Comparison of ENCODE assay signal across 9 cellular contexts in the genomic region with DNA sequence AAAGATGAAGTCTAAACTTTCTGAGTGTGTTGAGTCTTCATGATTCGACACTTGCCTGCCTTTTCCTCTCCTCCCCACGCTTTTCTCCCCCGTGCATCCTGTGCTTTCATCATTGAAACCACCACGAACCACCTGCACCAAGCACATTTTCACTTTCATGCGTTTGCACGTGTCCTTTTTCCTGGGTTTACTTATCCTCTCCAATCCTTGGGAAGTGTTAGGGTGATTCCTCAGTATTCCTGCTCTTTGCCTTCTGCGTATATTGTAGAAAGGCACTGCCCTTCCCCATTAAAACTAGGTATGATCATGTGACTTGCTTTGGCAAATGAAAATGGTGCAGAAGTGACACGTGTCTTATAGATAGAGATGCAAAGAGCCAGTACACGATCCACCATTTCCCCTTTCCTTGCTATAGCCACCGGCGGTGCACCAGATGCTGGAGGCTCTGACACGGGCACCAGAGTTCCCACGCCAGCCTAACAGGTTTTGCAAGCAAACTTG.
DNase-seq lines count a peak whose midpoint lies in the region; ATAC-seq and TF ChIP-seq lines count a peak whose summit lies in the region.
"Had no signal": no experiment of that assay in that cellular context is flagged by ENCODE, and none has a peak within 500 bp of the region (broad histone marks: within the 10 kb centered on the region; RNA-seq: fewer than 3 reads in every experiment).

No MANE protein-coding gene starts in this region.

- no peaks in the 10 kb centered on the region for H3K79me2 ChIP-seq in SK-N-SH (ENCODE audit: insufficient read depth)

- H3K27ac Mint-ChIP-seq in activated T-cell treated with anti-CD3 and anti-CD28 coated beads, Interleukin-2, amount 50 U/mL, for 72 hours = peak overlapping the region; percentile 8
- H3K27ac Mint-ChIP-seq: nephron had no signal

- no peak for TF ChIP-seq RAD21 in SK-N-SH (IDR thresholded peaks at IDR 0.05; ENCODE audit: low read length)

- peak overlapping the region; percentile 68 to 78 for H3K4me3 Mint-ChIP-seq in activated T-cell treated with anti-CD3 and anti-CD28 coated beads, Interleukin-2, amount 50 U/mL, for 72 hours
- H3K4me3 Mint-ChIP-seq: nephron had no signal

- H3K27me3 Mint-ChIP-seq in activated T-cell treated with anti-CD3 and anti-CD28 coated beads, Interleukin-2, amount 50 U/mL, for 72 hours (ENCODE audit: low read depth) = no peaks in the 10 kb centered on the region

- CTCF ChIA-PET in SK-N-SH (lab: Yijun Ruan, JAX) = interaction anchor here (0.6 to 1.6 kb wide), 2 partner anchors 27 to 53 kb away, joined by 3 to 4 read pairs; no protein-coding TSS in a partner anchor

- no peaks in the 10 kb centered on the region for H3K36me3 Mint-ChIP-seq in activated T-cell treated with anti-CD3 and anti-CD28 coated beads, Interleukin-2, amount 50 U/mL, for 72 hours (ENCODE audit: insufficient read depth in 2 of 2)

- H3K4me3 ChIP-seq in SK-N-SH (ENCODE audit: low read depth in 2 of 2, low read length in 1 of 2) (no peak overlapping the region), right atrium auricular region (no peak overlapping the region)

- H3F3A ChIP-seq in SK-N-SH (replicated peaks; ENCODE audit: insufficient read depth) = no peaks in the 10 kb centered on the region

- TF ChIP-seq CTCF in SK-N-SH (IDR thresholded peaks at IDR 0.05) = no peak
- no peak for TF ChIP-seq CTCF in right atrium auricular region (IDR thresholded peaks at IDR 0.05)

- no peaks in the 10 kb centered on the region for H3K36me3 ChIP-seq in SK-N-SH (replicated peaks in 1 of 2; ENCODE audit: control insufficient read depth in 1 of 2, insufficient read depth in 2 of 2, low read length in 1 of 2)
- H3K36me3 ChIP-seq in right atrium auricular region = no peaks in the 10 kb centered on the region

- 20% methylated on average over 13 of the region's 13 CpGs for WGBS in SK-N-SH (ENCODE audit: low lambda C conversion rate)

- no peaks in the 10 kb centered on the region for H3K9me3 Mint-ChIP-seq in activated T-cell treated with anti-CD3 and anti-CD28 coated beads, Interleukin-2, amount 50 U/mL, for 72 hours
- H3K9me3 Mint-ChIP-seq: nephron had no signal

- DNase-seq in SK-N-SH = no peak
- peak; percentile 38 to 51 for DNase-seq in activated T-cell treated with anti-CD3 and anti-CD28 coated beads, Interleukin-2, amount 50 U/mL, for 72 hours
- DNase-seq in stimulated activated naive CD8-positive, alpha-beta T cell treated with anti-CD3 and anti-CD28 coated beads, Interleukin-15, Interleukin-2, amounts not matched to agents 100 U/mL and 50 U/mL, for 24 hours = peak; percentile 42
- no peak for DNase-seq in effector CD8-positive, alpha-beta T cell (lab: John Stamatoyannopoulos, UW)
- DNase-seq in right atrium auricular region (ENCODE audit: low spot score) = no peak

- no peak for TF ChIP-seq EP300 in SK-N-SH (IDR thresholded peaks at IDR 0.05; ENCODE audit: borderline replicate concordance in 1 of 2, low read depth in 1 of 2, low read length in 1 of 2)

- H3K9me3 ChIP-seq in SK-N-SH (no peaks in the 10 kb centered on the region), right atrium auricular region (no peaks in the 10 kb centered on the region)

- H3K27ac ChIP-seq in SK-N-SH (ENCODE audit: low read depth in 2 of 2, low read length in 1 of 2) (no peak overlapping the region), right atrium auricular region (no peak overlapping the region)

- peak overlapping the region; percentile 10; the same call in 1 of the 2 replicates for H3K4me2 ChIP-seq in SK-N-SH

- no peaks in the 10 kb centered on the region; the same call in 1 of the 2 replicates for H3K27me3 ChIP-seq in SK-N-SH (ENCODE audit: insufficient read depth)
- no peaks in the 10 kb centered on the region for H3K27me3 ChIP-seq in right atrium auricular region

- no peaks in the 10 kb centered on the region for H3K4me1 ChIP-seq in SK-N-SH (ENCODE audit: control insufficient read depth in 1 of 2, insufficient read depth in 2 of 2, low read depth in 1 of 2, low read length in 1 of 2)
- no peaks in the 10 kb centered on the region for H3K4me1 ChIP-seq in right atrium auricular region

- POLR2A ChIA-PET in SK-N-SH (lab: Yijun Ruan, JAX) = no interaction called here

- H3K9ac ChIP-seq in SK-N-SH = no peak overlapping the region

- no peak overlapping the region for H2AFZ ChIP-seq in SK-N-SH (ENCODE audit: low read depth)

- H3K9me2 ChIP-seq in SK-N-SH = no peaks in the 10 kb centered on the region

- no peaks in the 10 kb centered on the region for H4K20me1 ChIP-seq in SK-N-SH (ENCODE audit: insufficient read depth)

- peaks cover 35% of the 10 kb centered on the region for H3K4me1 Mint-ChIP-seq in activated T-cell treated with anti-CD3 and anti-CD28 coated beads, Interleukin-2, amount 50 U/mL, for 72 hours (ENCODE audit: low read depth)
- H3K4me1 Mint-ChIP-seq: nephron had no signal

- ATAC-seq in SK-N-SH treated with all-trans-retinoic acid at 6 μM for 48 hours (no peak), HG03460 (IDR thresholded peaks at IDR 0.05; ENCODE audit: unreplicated experiment) (peak; percentile 44), GM21576 (IDR thresholded peaks at IDR 0.05; ENCODE audit: unreplicated experiment) (no peak)
- peak; percentile 81 to 84 for ATAC-seq in activated T-cell treated with anti-CD3 and anti-CD28 coated beads, Interleukin-2, amount 50 U/mL, for 72 hours (replicated peaks in 1 of 2)
- peak; percentile 72 for ATAC-seq in stimulated activated naive CD8-positive, alpha-beta T cell treated with anti-CD3 and anti-CD28 coated beads, Interleukin-15, Interleukin-2, amounts not matched to agents 100 U/mL and 50 U/mL, for 24 hours

TF ChIP-seq in SK-N-SH, 30 proteins besides CTCF, POLR2A, EP300 and RAD21:
- TF ChIP-seq CHD2 (IDR thresholded peaks at IDR 0.05; ENCODE audit: low read length, partially characterized antibody) (no peak), SMC3 (IDR thresholded peaks at IDR 0.05; ENCODE audit: low read depth, low read length) (no peak)
- TF ChIP-seq, protein P1, sequence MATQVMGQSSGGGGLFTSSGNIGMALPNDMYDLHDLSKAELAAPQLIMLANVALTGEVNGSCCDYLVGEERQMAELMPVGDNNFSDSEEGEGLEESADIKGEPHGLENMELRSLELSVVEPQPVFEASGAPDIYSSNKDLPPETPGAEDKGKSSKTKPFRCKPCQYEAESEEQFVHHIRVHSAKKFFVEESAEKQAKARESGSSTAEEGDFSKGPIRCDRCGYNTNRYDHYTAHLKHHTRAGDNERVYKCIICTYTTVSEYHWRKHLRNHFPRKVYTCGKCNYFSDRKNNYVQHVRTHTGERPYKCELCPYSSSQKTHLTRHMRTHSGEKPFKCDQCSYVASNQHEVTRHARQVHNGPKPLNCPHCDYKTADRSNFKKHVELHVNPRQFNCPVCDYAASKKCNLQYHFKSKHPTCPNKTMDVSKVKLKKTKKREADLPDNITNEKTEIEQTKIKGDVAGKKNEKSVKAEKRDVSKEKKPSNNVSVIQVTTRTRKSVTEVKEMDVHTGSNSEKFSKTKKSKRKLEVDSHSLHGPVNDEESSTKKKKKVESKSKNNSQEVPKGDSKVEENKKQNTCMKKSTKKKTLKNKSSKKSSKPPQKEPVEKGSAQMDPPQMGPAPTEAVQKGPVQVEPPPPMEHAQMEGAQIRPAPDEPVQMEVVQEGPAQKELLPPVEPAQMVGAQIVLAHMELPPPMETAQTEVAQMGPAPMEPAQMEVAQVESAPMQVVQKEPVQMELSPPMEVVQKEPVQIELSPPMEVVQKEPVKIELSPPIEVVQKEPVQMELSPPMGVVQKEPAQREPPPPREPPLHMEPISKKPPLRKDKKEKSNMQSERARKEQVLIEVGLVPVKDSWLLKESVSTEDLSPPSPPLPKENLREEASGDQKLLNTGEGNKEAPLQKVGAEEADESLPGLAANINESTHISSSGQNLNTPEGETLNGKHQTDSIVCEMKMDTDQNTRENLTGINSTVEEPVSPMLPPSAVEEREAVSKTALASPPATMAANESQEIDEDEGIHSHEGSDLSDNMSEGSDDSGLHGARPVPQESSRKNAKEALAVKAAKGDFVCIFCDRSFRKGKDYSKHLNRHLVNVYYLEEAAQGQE (IDR thresholded peaks at IDR 0.05; ENCODE audit: low read depth, low read length) = no peak

TF ChIP-seq in SK-N-SH treated with all-trans-retinoic acid at 6 μM for 48 hours, 23 proteins besides CTCF, POLR2A, EP300 and RAD21:
- TF ChIP-seq TOX (CRISPR knock-in tag; IDR thresholded peaks at IDR 0.05; ENCODE audit: borderline replicate concordance) (no peak), ZFP3 (CRISPR knock-in tag; IDR thresholded peaks at IDR 0.05) (no peak), GLIS3 (CRISPR knock-in tag; IDR thresholded peaks at IDR 0.05) (no peak), ISL1 (CRISPR knock-in tag; IDR thresholded peaks at IDR 0.05) (no peak)
- TF ChIP-seq, protein P2, sequence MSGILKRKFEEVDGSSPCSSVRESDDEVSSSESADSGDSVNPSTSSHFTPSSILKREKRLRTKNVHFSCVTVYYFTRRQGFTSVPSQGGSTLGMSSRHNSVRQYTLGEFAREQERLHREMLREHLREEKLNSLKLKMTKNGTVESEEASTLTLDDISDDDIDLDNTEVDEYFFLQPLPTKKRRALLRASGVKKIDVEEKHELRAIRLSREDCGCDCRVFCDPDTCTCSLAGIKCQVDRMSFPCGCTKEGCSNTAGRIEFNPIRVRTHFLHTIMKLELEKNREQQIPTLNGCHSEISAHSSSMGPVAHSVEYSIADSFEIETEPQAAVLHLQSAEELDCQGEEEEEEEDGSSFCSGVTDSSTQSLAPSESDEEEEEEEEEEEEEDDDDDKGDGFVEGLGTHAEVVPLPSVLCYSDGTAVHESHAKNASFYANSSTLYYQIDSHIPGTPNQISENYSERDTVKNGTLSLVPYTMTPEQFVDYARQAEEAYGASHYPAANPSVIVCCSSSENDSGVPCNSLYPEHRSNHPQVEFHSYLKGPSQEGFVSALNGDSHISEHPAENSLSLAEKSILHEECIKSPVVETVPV (CRISPR knock-in tag; IDR thresholded peaks at IDR 0.05) = no peak

Comparison
In these comparisons a context has a peak if more than half of its experiments do, and no peak if none do; other contexts are left out.
1. DNase-seq: peak in activated T-cell treated with anti-CD3 and anti-CD28 coated beads, Interleukin-2, amount 50 U/mL, for 72 hours (2 of 2) and stimulated activated naive CD8-positive, alpha-beta T cell treated with anti-CD3 and anti-CD28 coated beads, Interleukin-15, Interleukin-2, amounts not matched to agents 100 U/mL and 50 U/mL, for 24 hours (single experiment); none in SK-N-SH (single experiment), effector CD8-positive, alpha-beta T cell (single experiment) and right atrium auricular region (single experiment).
2. ATAC-seq: peak in HG03460 (single experiment), activated T-cell treated with anti-CD3 and anti-CD28 coated beads, Interleukin-2, amount 50 U/mL, for 72 hours (2 of 2) and stimulated activated naive CD8-positive, alpha-beta T cell treated with anti-CD3 and anti-CD28 coated beads, Interleukin-15, Interleukin-2, amounts not matched to agents 100 U/mL and 50 U/mL, for 24 hours (single experiment); none in SK-N-SH treated with all-trans-retinoic acid at 6 μM for 48 hours (single experiment) and GM21576 (single experiment).